ENCODE assay signal across 21 cellular contexts in genomic region chr6:77511860-77512259, GRCh38. TPM values are rescaled to one million over a fixed set of nuclear protein-coding genes. Genes with fewer than 3 reads are reported as not detected.
"Had no signal": no experiment of that assay in that cellular context is flagged by ENCODE, and none has a peak within 500 bp of the region (broad histone marks: within the 10 kb centered on the region; RNA-seq: fewer than 3 reads in every experiment).

No MANE protein-coding gene starts in this region.

- H3K36me3 Mint-ChIP-seq: mesothelial cell of epicardium, natural killer cell had no signal

- H3K4me1 Mint-ChIP-seq: natural killer cell had no signal

- H3K4me3 ChIP-seq: dorsolateral prefrontal cortex, esophagus muscularis mucosa, gastroesophageal sphincter, sigmoid colon, skin epidermis, stomach, thoracic aorta, transverse colon had no signal

- DNase-seq: cortex of kidney; dorsolateral prefrontal cortex; effector CD8-positive, alpha-beta T cell; kidney; left colon; natural killer cell; posterior cingulate gyrus; sigmoid colon; stimulated activated CD4-positive, alpha-beta T cell treated with anti-CD3 and anti-CD28 coated beads, Interleukin-2, amount 100 ng/mL, for 24 hours; stimulated activated naive CD4-positive, alpha-beta T cell; stomach; substantia nigra; transverse colon had no signal

- H3K27ac ChIP-seq: dorsolateral prefrontal cortex, epithelial cell of prostate, esophagus muscularis mucosa, gastroesophageal sphincter, sigmoid colon, skin epidermis, stomach, thoracic aorta, transverse colon had no signal

- H3K27ac Mint-ChIP-seq: mesothelial cell of epicardium, natural killer cell had no signal

- FAIRE-seq: kidney had no signal

- H3K36me3 ChIP-seq: esophagus muscularis mucosa, gastroesophageal sphincter, sigmoid colon, stomach, thoracic aorta, transverse colon had no signal

- H3K4me1 ChIP-seq: esophagus muscularis mucosa, gastroesophageal sphincter, sigmoid colon, stomach, transverse colon had no signal

- ATAC-seq: gastroesophageal sphincter, left colon, natural killer cell had no signal

- H3K27me3 ChIP-seq: esophagus muscularis mucosa, gastroesophageal sphincter, sigmoid colon, stomach, transverse colon had no signal

- H3K4me3 Mint-ChIP-seq: mesothelial cell of epicardium, natural killer cell, neural crest cell had no signal

RNA-seq across cellular contexts. Expression of gene HTR1B, which starts 48.6 kb away (rescaled TPM):
- total RNA-seq: transverse colon had no signal
- polyA plus RNA-seq: liver had no signal
